10 cellular contexts compared by ENCODE assay signal in the genomic region with DNA sequence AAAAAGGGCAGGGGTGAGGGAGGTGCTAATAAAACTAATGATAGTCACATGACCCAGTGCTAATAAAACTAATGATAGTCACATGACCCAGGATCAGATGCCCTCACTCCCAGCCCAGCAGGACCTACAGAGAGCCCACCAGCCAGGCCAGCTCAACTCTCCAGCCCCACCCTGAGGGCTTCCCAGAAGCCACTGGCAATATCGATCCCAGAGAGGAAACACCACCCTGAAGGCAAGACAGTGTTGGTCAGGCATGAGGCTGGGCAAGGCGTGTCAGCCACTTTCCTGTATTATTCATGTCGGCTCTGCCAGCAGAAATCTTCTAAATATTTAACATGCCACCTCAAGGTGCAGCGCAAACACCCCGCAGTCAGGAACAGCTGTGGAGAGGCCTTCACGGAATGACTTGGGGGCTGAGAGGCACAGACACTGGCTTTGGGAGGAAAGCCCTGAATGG. TPM values are rescaled to one million over a fixed set of nuclear protein-coding genes. Genes with fewer than 3 reads are reported as not detected.
A peak's percentile ranks its signal among the peaks of the same experiment; 100 is the strongest.
DNase-seq lines count a peak whose midpoint lies in the region; ATAC-seq and TF ChIP-seq lines count a peak whose summit lies in the region.
"Had no signal": no experiment of that assay in that cellular context is flagged by ENCODE, and none has a peak within 500 bp of the region (broad histone marks: within the 10 kb centered on the region; RNA-seq: fewer than 3 reads in every experiment).

No MANE protein-coding gene starts in this region.

- H3K4me1 ChIP-seq in neural progenitor cell: peaks cover 17% of the 10 kb centered on the region

- H4K20me1 ChIP-seq in neural progenitor cell (ENCODE audit: low read depth): peaks cover 16% of the 10 kb centered on the region

- no peaks in the 10 kb centered on the region for H3K36me3 Mint-ChIP-seq in neural progenitor cell

- TF ChIP-seq CTCF in coronary artery (IDR thresholded peaks at IDR 0.05) (no peak), neural progenitor cell (IDR thresholded peaks at IDR 0.05) (no peak)

- H3K36me3 ChIP-seq in H7 (replicated peaks; ENCODE audit: control insufficient read depth, insufficient read depth, low read length) (no peaks in the 10 kb centered on the region), neural progenitor cell (no peaks in the 10 kb centered on the region)

- H2AFZ ChIP-seq in neural progenitor cell (replicated peaks): no peak overlapping the region

- ATAC-seq in GM19351 (IDR thresholded peaks at IDR 0.05; ENCODE audit: unreplicated experiment) (no peak), GM21786 (IDR thresholded peaks at IDR 0.05; ENCODE audit: unreplicated experiment) (no peak)

- no peak overlapping the region for H3K27ac Mint-ChIP-seq in neural progenitor cell

- H3K4me3 Mint-ChIP-seq in neural progenitor cell: peak overlapping the region; percentile 92

- peaks cover 44% of the 10 kb centered on the region for H3K27me3 Mint-ChIP-seq in neural progenitor cell (ENCODE audit: insufficient read depth, low read depth)

- no peaks in the 10 kb centered on the region for H3K9me3 ChIP-seq in neural progenitor cell (ENCODE audit: low read depth)

- H3K27me3 ChIP-seq in H7 (ENCODE audit: control insufficient read depth, insufficient read depth, low read length): peaks cover 49% of the 10 kb centered on the region
- peaks cover 81% of the 10 kb centered on the region for H3K27me3 ChIP-seq in neural progenitor cell

- H3K79me2 ChIP-seq in neural progenitor cell (ENCODE audit: low read depth): no peaks in the 10 kb centered on the region

- no peak overlapping the region for H3K9ac ChIP-seq in neural progenitor cell

- H3K4me1 Mint-ChIP-seq in neural progenitor cell: peaks cover 26% of the 10 kb centered on the region

- peak overlapping the region; percentile 100 for H3K4me2 ChIP-seq in neural progenitor cell

- peaks cover 3% of the 10 kb centered on the region for H3K9me3 Mint-ChIP-seq in neural progenitor cell

- no peak overlapping the region for H3K4me3 ChIP-seq in H7 (ENCODE audit: insufficient read depth, low read depth, low read length)
- peak overlapping the region; percentile 75 for H3K4me3 ChIP-seq in coronary artery
- no peak overlapping the region for H3K4me3 ChIP-seq in neural progenitor cell

- DNase-seq in DMS79 treated with DMSO at 0.1 percent for 48 hours (lab: John Stamatoyannopoulos, UW): peak; percentile 28
- DNase-seq in DMS79 (lab: John Stamatoyannopoulos, UW): no peak
- DNase-seq in H7: peak; percentile 39
- no peak for DNase-seq in coronary artery (ENCODE audit: low spot score)
- peak; percentile 7 for DNase-seq in neural progenitor cell (ENCODE audit: low spot score)
- DNase-seq in NOMO-1 treated with dmso at 0.1 percent for 144 hours (lab: John Stamatoyannopoulos, UW; ENCODE audit: unreplicated experiment): no peak
- DNase-seq: NCI-H2029 had no signal

- H3K27ac ChIP-seq in coronary artery (no peak overlapping the region), neural progenitor cell (no peak overlapping the region)
- H3K27ac ChIP-seq: epithelial cell of prostate had no signal

- peaks cover 15% of the 10 kb centered on the region for H3F3A ChIP-seq in neural progenitor cell (ENCODE audit: low read depth)

RNA-seq across cellular contexts. Expression of gene REEP1, which starts 1.5 kb away (rescaled TPM):
- 0.48 and 0.59 TPM in 2 replicates for total RNA-seq in H7 (2014; rRNA removed; shearing (Covaris generic))
- total RNA-seq in neural progenitor cell (ENCODE audit: low replicate concordance): 0.88 and 0.93 TPM in 2 replicates

Comparison
In these comparisons a context has a peak if more than half of its experiments do, and no peak if none do; other contexts are left out.
1. DNase-seq: peak in DMS79 treated with DMSO at 0.1 percent for 48 hours (single experiment), H7 (single experiment) and neural progenitor cell (single experiment); none in DMS79 (single experiment), coronary artery (single experiment) and NOMO-1 treated with dmso at 0.1 percent for 144 hours (single experiment).